Comparison of ENCODE assay signal across 7 cellular contexts in the genomic region with DNA sequence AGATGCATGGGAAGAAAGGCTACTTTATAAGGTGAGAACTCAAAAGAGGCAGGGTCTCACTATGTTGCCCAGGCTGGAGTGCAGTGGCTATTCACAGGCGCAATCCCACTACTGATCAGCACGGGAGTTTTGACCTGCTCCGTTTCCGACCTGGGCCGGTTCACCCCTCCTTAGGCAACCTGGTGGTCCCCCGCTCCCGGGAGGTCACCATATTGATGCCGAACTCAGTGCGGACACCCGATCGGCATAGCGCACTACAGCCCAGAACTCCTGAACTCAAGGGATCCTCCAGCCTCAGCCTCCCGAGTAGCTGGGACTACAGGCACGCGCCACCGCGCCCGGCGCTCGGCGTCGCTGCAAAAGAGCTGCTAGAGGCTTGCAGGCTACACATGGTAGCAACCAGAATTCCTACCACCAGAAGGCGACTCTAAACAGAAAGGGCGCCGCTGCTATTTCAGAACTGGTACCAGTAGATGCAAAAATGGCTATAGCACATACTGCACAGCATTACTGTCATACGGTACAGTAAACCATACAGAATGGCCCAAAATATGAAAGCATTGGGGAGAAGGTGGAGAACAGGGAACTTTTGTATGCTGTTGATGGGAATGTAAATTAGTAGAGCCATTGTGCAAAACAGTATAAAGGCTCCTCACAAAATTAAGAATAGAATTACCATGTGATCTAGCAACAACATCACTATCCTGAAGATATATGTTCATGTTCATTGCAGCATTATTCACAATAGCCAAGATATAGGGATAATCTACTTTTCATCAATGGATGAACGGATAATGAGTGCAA. TPM values are rescaled to one million over a fixed set of nuclear protein-coding genes. Genes with fewer than 3 reads are reported as not detected.
DNase-seq lines count a peak whose midpoint lies in the region; ATAC-seq and TF ChIP-seq lines count a peak whose summit lies in the region.

No MANE protein-coding gene starts in this region.

- H3K4me3 ChIP-seq in gastroesophageal sphincter = peak overlapping the region; percentile 62 to 81
- peak overlapping the region; percentile 79 for H3K4me3 ChIP-seq in suprapubic skin

- H3K4me1 ChIP-seq in gastroesophageal sphincter = peaks cover 0 to 44% (median 8%) of the 10 kb centered on the region in 3 donors
- peaks cover 31% of the 10 kb centered on the region for H3K4me1 ChIP-seq in suprapubic skin

- H3K27ac ChIP-seq in gastroesophageal sphincter = peak overlapping the region in 2 of 4 donors; percentile 93 to 97
- no peak overlapping the region for H3K27ac ChIP-seq in suprapubic skin

- TF ChIP-seq POLR2A in gastroesophageal sphincter (IDR thresholded peaks at IDR 0.05) (no peak), suprapubic skin (IDR thresholded peaks at IDR 0.05) (no peak)

- H3K27me3 ChIP-seq in gastroesophageal sphincter (no peaks in the 10 kb centered on the region), suprapubic skin (no peaks in the 10 kb centered on the region)

- H3K36me3 ChIP-seq in gastroesophageal sphincter (peaks cover 0 to 19% of the 10 kb centered on the region in 2 donors), suprapubic skin (peaks cover 15% of the 10 kb centered on the region)

- TF ChIP-seq EP300 in gastroesophageal sphincter (IDR thresholded peaks at IDR 0.05) = no peak
- no peak for TF ChIP-seq EP300 in suprapubic skin (IDR thresholded peaks at IDR 0.05)

- H3K9me3 ChIP-seq in gastroesophageal sphincter (no peaks in the 10 kb centered on the region), suprapubic skin (no peaks in the 10 kb centered on the region)

- TF ChIP-seq CTCF in GM13977 (IDR thresholded peaks at IDR 0.05; ENCODE audit: extremely low read depth, insufficient read depth, missing control alignments) = peak; percentile 63
- peak; percentile 69 to 87 (median 84) for TF ChIP-seq CTCF in gastroesophageal sphincter (IDR thresholded peaks at IDR 0.05)
- TF ChIP-seq CTCF in omental fat pad (IDR thresholded peaks at IDR 0.05) = peak in 2 of 3 donors; percentile 53 to 68
- TF ChIP-seq CTCF in suprapubic skin (IDR thresholded peaks at IDR 0.05) = peak; percentile 34 to 66

- ATAC-seq in gastroesophageal sphincter (peak; percentile 54), omental fat pad (ENCODE audit: low FRiP score) (peak; percentile 59)

- in situ Hi-C loops in GM13977 (cut with MboI; ENCODE audit: low pct_unique_long_range_greater_than_20kb, low sequenced_read_pairs, unreplicated experiment) = loop anchor here (25.0 kb wide), 1 partner anchor 684 kb away; the partner anchor contains the start of gene MAP4K5

- WGBS in gastroesophageal sphincter (ENCODE audit: low coverage in 1 of 2), 2 donors = 17 to 43% methylated on average over 2 to 7 of the region's 27 CpGs
- 31% methylated on average over 8 of the region's 27 CpGs for WGBS in suprapubic skin

- DNase-seq in GM13977 (ENCODE audit: low spot score) = peak; percentile 57
- peak; percentile 47 for DNase-seq in KG1 (lab: John Stamatoyannopoulos, UW)
- DNase-seq in SHP77 treated with DMSO at 0.1 percent for 48 hours (lab: John Stamatoyannopoulos, UW) = peak; percentile 83
- peak; percentile 54 for DNase-seq in activated gamma-delta T cell treated with anti-CD3 and anti-CD28 coated beads, Interleukin-2, amount 50 U/mL, for 16 hours (ENCODE audit: low read depth)
- DNase-seq in omental fat pad (ENCODE audit: low spot score) = no peak
- peak in 1 of 2 donors; percentile 81 for DNase-seq in suprapubic skin (ENCODE audit: low spot score in 2 of 2)

RNA-seq across cellular contexts. Expression of gene NEMF, which starts 1.2 kb away (rescaled TPM):
- total RNA-seq in gastroesophageal sphincter = 10 to 100 TPM; 43.6 to 91.3 (median 68.6) TPM
- 10 to 100 TPM; 59.6 to 87.8 (median 67.7) TPM for total RNA-seq in omental fat pad
- total RNA-seq in suprapubic skin = 100 to 1,000 TPM in 1 of 4 donors, 10 to 100 TPM in 3; 70.6 to 181 (median 81.5) TPM

RNA-seq across cellular contexts. Expression of gene ARF6, which starts 39.1 kb away (rescaled TPM):
- 10 to 100 TPM; 43.1 to 59.6 (median 51.3) TPM for total RNA-seq in gastroesophageal sphincter
- 10 to 100 TPM; 35.4 to 85.0 (median 45.9) TPM for total RNA-seq in omental fat pad
- 100 to 1,000 TPM in 1 of 4 donors, 10 to 100 TPM in 3; 48.0 to 125 (median 85.3) TPM for total RNA-seq in suprapubic skin
